In the genomic region with DNA sequence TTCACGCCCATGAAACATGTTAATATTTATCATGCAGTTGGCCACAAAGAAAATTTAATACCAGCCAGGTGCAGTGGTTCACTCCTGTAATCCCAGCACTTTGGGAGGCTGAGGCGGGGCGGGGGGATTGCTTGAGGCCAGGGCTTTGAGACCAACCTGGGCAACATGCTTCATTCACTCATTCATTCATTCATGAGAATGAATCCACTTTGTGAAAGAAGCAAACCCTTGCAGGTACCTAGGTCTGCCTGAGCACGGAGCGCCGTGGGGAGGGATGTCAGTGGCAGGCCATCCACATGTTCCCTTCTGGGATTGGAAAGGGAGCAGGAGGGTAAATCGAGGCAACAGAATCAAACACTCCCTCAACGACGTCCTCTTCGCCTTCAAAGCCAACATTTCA, we compare ENCODE assay signal across 12 cellular contexts. TPM values are rescaled to one million over a fixed set of nuclear protein-coding genes. Genes with fewer than 3 reads are reported as not detected.
DNase-seq lines count a peak whose midpoint lies in the region; ATAC-seq, FAIRE-seq and TF ChIP-seq lines count a peak whose summit lies in the region.
"Had no signal": no experiment of that assay in that cellular context is flagged by ENCODE, and none has a peak within 500 bp of the region (broad histone marks: within the 10 kb centered on the region; RNA-seq: fewer than 3 reads in every experiment).

No MANE protein-coding gene starts in this region.

- FAIRE-seq in pancreas (lab: Jason Lieb, UNC) (no peak), RCC 7860 (lab: Jason Lieb, UNC) (no peak)
- FAIRE-seq: GM12891, keratinocyte had no signal

- TF ChIP-seq CTCF in dorsolateral prefrontal cortex (IDR thresholded peaks at IDR 0.05 in 54 of 56, conservative IDR thresholded peaks at IDR 0.05 in 2 of 56; ENCODE audit: low read depth in 1 of 56, partially characterized antibody in 56 of 56) (no peak), pancreas (IDR thresholded peaks at IDR 0.05) (no peak)

- no peak overlapping the region for H3K4me3 ChIP-seq in BLaER1 treated with 17β-estradiol and CSF1 and Interleukin-3, amounts not matched to agents 10 nM and 100 nM
- peak overlapping the region in 6 of 59 donors; percentile 7 to 34 (median 20) for H3K4me3 ChIP-seq in dorsolateral prefrontal cortex
- no peak overlapping the region for H3K4me3 ChIP-seq in pancreas
- H3K4me3 ChIP-seq in H7 (ENCODE audit: insufficient read depth, low read depth, low read length) = no peak overlapping the region

- H3K36me3 ChIP-seq in BLaER1 treated with 17β-estradiol and CSF1 and Interleukin-3, amounts not matched to agents 10 nM and 100 nM = peaks cover 0 to 26% (median 16%) of the 10 kb centered on the region in 11 experiments; a peak in 16 of 22 replicates
- H3K36me3 ChIP-seq in pancreas = no peaks in the 10 kb centered on the region
- H3K36me3 ChIP-seq in H7 (replicated peaks; ENCODE audit: control insufficient read depth, insufficient read depth, low read length) = no peaks in the 10 kb centered on the region

- intact Hi-C loops in dorsolateral prefrontal cortex (cut with DNase I) = loop anchor here (2.0 to 5.0 kb wide), 2 partner anchors 38 to 46 kb away; no protein-coding TSS in a partner anchor
- intact Hi-C loops in pancreas (cut with DNase I) = loop anchor here in 1 of 3 donors (10.0 kb wide), 1 partner anchor 46 kb away; no protein-coding TSS in a partner anchor

- no peak for ATAC-seq in pancreas

- DNase-seq in NCI-H69 (lab: John Stamatoyannopoulos, UW) (peak; percentile 44), dorsolateral prefrontal cortex (no peak), pancreas (no peak), H4 (ENCODE audit: low spot score) (no peak), H7 (no peak), NCI-H1694 treated with DMSO at 0.1 percent for 48 hours (lab: John Stamatoyannopoulos, UW) (no peak), RCC 7860 (ENCODE audit: low spot score) (no peak)
- DNase-seq: activated gamma-delta T cell, NCI-H774 had no signal

- peaks cover 83 to 92% (median 86%) of the 10 kb centered on the region in 10 experiments for H3K4me1 ChIP-seq in BLaER1 treated with 17β-estradiol and CSF1 and Interleukin-3, amounts not matched to agents 10 nM and 100 nM
- H3K4me1 ChIP-seq in pancreas = peaks cover 58 to 75% (median 64%) of the 10 kb centered on the region in 3 donors

- H3K9me3 ChIP-seq in BLaER1 treated with 17β-estradiol and CSF1 and Interleukin-3, amounts not matched to agents 10 nM and 100 nM (replicated peaks in 1 of 11) = 0 out of 22 replicates have a peak, but pooled peaks cover 0 to 2% (median 0%) of the 10 kb centered on the region in 11 experiments
- no peaks in the 10 kb centered on the region for H3K9me3 ChIP-seq in pancreas

- H3K4me2 ChIP-seq in BLaER1 treated with 17β-estradiol and CSF1 and Interleukin-3, amounts not matched to agents 10 nM and 100 nM = peak overlapping the region; percentile 40 to 98 (median 92); a peak in 17 of 22 replicates

- no peaks in the 10 kb centered on the region for H3K27me3 ChIP-seq in BLaER1 treated with 17β-estradiol and CSF1 and Interleukin-3, amounts not matched to agents 10 nM and 100 nM
- H3K27me3 ChIP-seq in dorsolateral prefrontal cortex = peaks cover 0 to 6% (median 0%) of the 10 kb centered on the region in 45 donors
- no peaks in the 10 kb centered on the region for H3K27me3 ChIP-seq in pancreas
- H3K27me3 ChIP-seq in H7 (ENCODE audit: control insufficient read depth, insufficient read depth, low read length) = no peaks in the 10 kb centered on the region

- H3K9ac ChIP-seq in BLaER1 treated with 17β-estradiol and CSF1 and Interleukin-3, amounts not matched to agents 10 nM and 100 nM = no peak overlapping the region

- peaks cover 85 to 92% (median 89%) of the 10 kb centered on the region in 11 experiments for H4K20me1 ChIP-seq in BLaER1 treated with 17β-estradiol and CSF1 and Interleukin-3, amounts not matched to agents 10 nM and 100 nM

- WGBS in pancreas, 2 donors = 78 to 86% methylated on average over 10 of the region's 10 CpGs

- peak overlapping the region in 3 of 11 experiments; percentile 2 to 52 (median 38); a peak in 3 of 22 replicates for H3K27ac ChIP-seq in BLaER1 treated with 17β-estradiol and CSF1 and Interleukin-3, amounts not matched to agents 10 nM and 100 nM
- H3K27ac ChIP-seq in dorsolateral prefrontal cortex (peak overlapping the region in 39 of 59 donors; percentile 0 to 95 (median 77)), pancreas (peak overlapping the region; percentile 29 to 99 (median 81))

RNA-seq across cellular contexts. Expression of a gene that starts 4.7 kb away (rescaled TPM):
- 100 to 1,000 TPM in 70 of 120 experiments, 10 to 100 TPM in 50; 47.9 to 162 (median 105) TPM for total RNA-seq in dorsolateral prefrontal cortex
- 100 to 1,000 TPM in 2 of 6 donors, 10 to 100 TPM in 4; 74.0 to 140 (median 91.8) TPM for total RNA-seq in pancreas
- polyA plus RNA-seq in pancreas = 100 to 1,000 TPM; 128 to 193 TPM
- 51.6 and 65.3 TPM in 2 replicates for total RNA-seq in H4 (2014; rRNA removed; shearing (Covaris generic))
- total RNA-seq in H7 (2014; rRNA removed; shearing (Covaris generic)) = 42.1 and 67.3 TPM in 2 replicates
